Comparison of ENCODE assay signal across 8 cellular contexts in the genomic region with DNA sequence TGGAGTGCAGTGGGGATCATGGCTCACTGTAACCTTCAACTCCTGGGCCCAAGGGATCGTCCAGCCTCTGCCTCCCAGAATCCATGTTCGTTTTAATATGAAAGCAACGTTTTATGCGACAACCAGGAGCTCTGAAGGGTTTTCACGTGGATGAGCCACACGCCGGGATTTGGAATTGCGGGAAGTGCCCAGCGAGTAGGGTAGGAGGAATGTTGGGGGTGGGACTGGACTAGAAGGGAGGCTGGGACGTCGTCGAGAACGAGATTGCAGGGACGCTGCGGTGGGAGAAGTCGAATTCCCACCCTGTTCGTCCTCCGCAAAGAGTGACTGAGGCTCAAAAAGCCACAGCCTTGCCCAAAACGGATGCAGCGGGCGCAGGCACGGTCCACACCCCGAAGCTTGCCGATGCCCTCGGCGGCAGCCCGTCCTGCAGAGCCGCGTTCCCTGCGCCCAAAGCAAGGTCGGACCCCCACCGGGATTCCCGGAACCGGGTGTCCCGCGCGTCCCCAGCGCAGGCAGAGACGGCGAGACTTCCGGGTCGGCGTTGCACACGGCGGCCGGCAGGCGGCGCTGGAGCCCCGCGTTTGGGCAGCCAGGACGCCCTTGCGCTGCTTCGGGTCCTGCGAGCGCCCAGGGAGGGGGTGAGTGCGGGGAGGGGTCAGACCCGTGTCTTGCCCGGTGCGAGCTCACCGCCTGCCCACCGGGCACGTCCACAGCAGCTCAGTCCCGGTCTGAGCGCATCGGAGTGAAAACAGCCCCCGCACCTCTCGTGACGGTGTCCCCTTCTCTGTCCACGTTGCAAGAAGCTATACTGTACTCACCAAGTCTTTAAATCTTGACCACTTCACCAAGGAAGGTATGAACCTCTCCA.
DNase-seq lines count a peak whose midpoint lies in the region; ATAC-seq and TF ChIP-seq lines count a peak whose summit lies in the region.

No MANE protein-coding gene starts in this region.

- H2AFZ ChIP-seq in OCI-LY7 (ENCODE audit: low read length): peak overlapping the region; percentile 78; the same call in 1 of the 2 replicates

- ATAC-seq in GM19372 (IDR thresholded peaks at IDR 0.05; ENCODE audit: low read depth, unreplicated experiment): peak; percentile 88

- peaks cover 6 to 12% (median 9%) of the 10 kb centered on the region in 4 donors for H3K4me1 Mint-ChIP-seq in CD4-positive, alpha-beta memory T cell

- no peaks in the 10 kb centered on the region for H4K20me1 ChIP-seq in OCI-LY7 (ENCODE audit: insufficient read depth, low read length)

- peaks cover 0 to 6% of the 10 kb centered on the region in 2 donors for H3K27me3 Mint-ChIP-seq in CD4-positive, alpha-beta memory T cell

- CTCF ChIA-PET in CD4-positive, alpha-beta memory T cell (lab: Charles Lee; ENCODE audit: partially characterized antibody): interaction anchor here (0.6 to 9.6 kb wide), 49 partner anchors 9 to 1913 kb away, joined by 3 to 348 read pairs (median 6); a partner anchor contains a TSS
- CTCF ChIA-PET in OCI-LY7 (lab: Charles Lee; ENCODE audit: unreplicated experiment): interaction anchor here (0.6 to 2.4 kb wide), 4 partner anchors 10 to 81 kb away, joined by 3 to 12 read pairs (median 3); no protein-coding TSS in a partner anchor

- peak overlapping the region in 6 of 7 donors; percentile 30 to 93 (median 89) for H3K27ac Mint-ChIP-seq in CD4-positive, alpha-beta memory T cell

- peak; percentile 67 to 83 (median 76) for DNase-seq in CD4-positive, alpha-beta memory T cell
- DNase-seq in HL-60 (ENCODE audit: low read depth in 1 of 2, low spot score in 1 of 2) (peak; percentile 51 to 68), OCI-LY7 (ENCODE audit: low spot score) (peak; percentile 82), esophagus muscularis mucosa (ENCODE audit: extremely low spot score) (no peak)
- peak; percentile 86 for DNase-seq in activated T-cell treated with anti-CD3 and anti-CD28 coated beads, Interleukin-2, amount 50 U/mL, for 1 hour
- peak; percentile 46 to 67 for DNase-seq in stimulated activated CD8-positive, alpha-beta memory T cell treated with anti-CD3 and anti-CD28 coated beads, Interleukin-7, amount 100 ng/mL, for 4 hours (ENCODE audit: low read depth in 2 of 2)

- peak overlapping the region; percentile 62 for H3K4me2 ChIP-seq in OCI-LY7 (ENCODE audit: low read length)

- no peaks in the 10 kb centered on the region for H3K9me2 ChIP-seq in OCI-LY7 (ENCODE audit: insufficient read depth, low read length)

- H3K4me3 ChIP-seq in CD4-positive, alpha-beta memory T cell (ENCODE audit: low read length in 2 of 2): peak overlapping the region; percentile 73 to 74
- peak overlapping the region; percentile 66 for H3K4me3 ChIP-seq in HL-60 (replicated peaks; ENCODE audit: insufficient read depth, low read length)
- peak overlapping the region; percentile 64 for H3K4me3 ChIP-seq in OCI-LY7 (ENCODE audit: low read depth, low read length, poor library complexity, severe bottlenecking)
- H3K4me3 ChIP-seq in esophagus muscularis mucosa: peak overlapping the region; percentile 65 to 75 (median 72)
- peak overlapping the region; percentile 81 to 84 for H3K4me3 ChIP-seq in muscle layer of duodenum (ENCODE audit: low read depth in 1 of 2, low read length in 2 of 2)

- no TSS peak for BruUV-seq in OCI-LY7 (replicated peaks; lab: Mats Ljungman, UMichigan)

- intact Hi-C loops in CD4-positive, alpha-beta memory T cell (cut with micrococcal nuclease): loop anchor here (1.0 kb wide), 1 partner anchor 31 kb away; no protein-coding TSS in a partner anchor
- intact Hi-C loops in OCI-LY7 (cut with micrococcal nuclease; ENCODE audit: unreplicated experiment): loop anchor here (1.0 to 10.0 kb wide), 2 partner anchors 31 to 245 kb away; a partner anchor contains a TSS
- intact Hi-C loops in esophagus muscularis mucosa (cut with DNase I): loop anchor here (1.0 to 2.0 kb wide), 2 partner anchors 31 to 123 kb away; a partner anchor contains a TSS

- H3K36me3 ChIP-seq in CD4-positive, alpha-beta memory T cell (ENCODE audit: insufficient read depth, low read length): no peaks in the 10 kb centered on the region
- H3K36me3 ChIP-seq in OCI-LY7 (ENCODE audit: insufficient read depth, low read length) (no peaks in the 10 kb centered on the region), esophagus muscularis mucosa (no peaks in the 10 kb centered on the region), muscle layer of duodenum (ENCODE audit: control insufficient read depth in 1 of 2, insufficient read depth in 2 of 2, low read length in 2 of 2) (no peaks in the 10 kb centered on the region)

- peak overlapping the region; percentile 83 to 93 (median 88) for H3K4me3 Mint-ChIP-seq in CD4-positive, alpha-beta memory T cell

- H3K4me1 ChIP-seq in CD4-positive, alpha-beta memory T cell (ENCODE audit: insufficient read depth, low read length): peaks cover 11% of the 10 kb centered on the region
- H3K4me1 ChIP-seq in OCI-LY7 (ENCODE audit: insufficient read depth, low read length, poor library complexity, severe bottlenecking) (peaks cover 11% of the 10 kb centered on the region), esophagus muscularis mucosa (peaks cover 8 to 35% (median 31%) of the 10 kb centered on the region in 4 donors), muscle layer of duodenum (ENCODE audit: control insufficient read depth in 1 of 2, insufficient read depth in 2 of 2, low read length in 2 of 2) (peaks cover 4 to 11% of the 10 kb centered on the region in 2 donors)

- peak; percentile 80 for TF ChIP-seq CTCF in HL-60 (IDR thresholded peaks at IDR 0.05; ENCODE audit: insufficient read depth, low read length)
- peak; percentile 93 for TF ChIP-seq CTCF in OCI-LY7 (conservative IDR thresholded peaks at IDR 0.05; ENCODE audit: low read length)
- TF ChIP-seq CTCF in esophagus muscularis mucosa (IDR thresholded peaks at IDR 0.05): peak; percentile 96 to 100 (median 97)

- H3K9me3 ChIP-seq in CD4-positive, alpha-beta memory T cell (ENCODE audit: control insufficient read depth in 1 of 2, low read length in 2 of 2): no peaks in the 10 kb centered on the region
- H3K9me3 ChIP-seq in OCI-LY7 (ENCODE audit: low read length) (no peaks in the 10 kb centered on the region), esophagus muscularis mucosa (no peaks in the 10 kb centered on the region), muscle layer of duodenum (ENCODE audit: control insufficient read depth in 1 of 2, low read length in 2 of 2) (no peaks in the 10 kb centered on the region)

- 7% methylated on average over 16 of the region's 69 CpGs for WGBS in esophagus muscularis mucosa

- H3K27me3 ChIP-seq in CD4-positive, alpha-beta memory T cell (ENCODE audit: insufficient read depth, low read length): no peaks in the 10 kb centered on the region
- H3K27me3 ChIP-seq in HL-60 (ENCODE audit: insufficient read depth, poor library complexity, severe bottlenecking) (no peaks in the 10 kb centered on the region), esophagus muscularis mucosa (peaks cover 0 to 16% (median 0%) of the 10 kb centered on the region in 4 donors), muscle layer of duodenum (ENCODE audit: low read depth, low read length) (no peaks in the 10 kb centered on the region)

- POLR2A ChIA-PET in CD4-positive, alpha-beta memory T cell (lab: Charles Lee; ENCODE audit: partially characterized antibody): interaction anchor here (0.7 to 2.9 kb wide), 7 partner anchors 27 to 326 kb away, joined by 3 to 15 read pairs (median 4); a partner anchor contains a TSS
- POLR2A ChIA-PET in OCI-LY7 (lab: Charles Lee): interaction anchor here (2.2 to 2.5 kb wide), 2 partner anchors 31 to 88 kb away, joined by 9 to 11 read pairs; a partner anchor contains a TSS

- no peaks in the 10 kb centered on the region for H3K36me3 Mint-ChIP-seq in CD4-positive, alpha-beta memory T cell

- no peaks in the 10 kb centered on the region for H3K9me3 Mint-ChIP-seq in CD4-positive, alpha-beta memory T cell

- TF ChIP-seq EP300 in esophagus muscularis mucosa (IDR thresholded peaks at IDR 0.05): no peak

- TF ChIP-seq POLR2A in esophagus muscularis mucosa (IDR thresholded peaks at IDR 0.05; ENCODE audit: low read depth): no peak

- peak overlapping the region; percentile 45 for H3K27ac ChIP-seq in CD4-positive, alpha-beta memory T cell (ENCODE audit: low read depth, low read length)
- peak overlapping the region; percentile 53 for H3K27ac ChIP-seq in HL-60 (replicated peaks)
- H3K27ac ChIP-seq in OCI-LY7 (ENCODE audit: low read depth, low read length, poor library complexity, severe bottlenecking): no peak overlapping the region
- peak overlapping the region; percentile 61 to 85 (median 74) for H3K27ac ChIP-seq in esophagus muscularis mucosa (replicated peaks in 1 of 4)
- peak overlapping the region; percentile 57 for H3K27ac ChIP-seq in muscle layer of duodenum (ENCODE audit: low read length)

- H3K79me2 ChIP-seq in OCI-LY7 (ENCODE audit: insufficient read depth, low read depth, low read length): no peaks in the 10 kb centered on the region
